In genomic region chr16:51682905-51683304, GRCh38 we compare ENCODE assay signal across 28 cellular contexts.
"Had no signal": no experiment of that assay in that cellular context is flagged by ENCODE, and none has a peak within 500 bp of the region (broad histone marks: within the 10 kb centered on the region; RNA-seq: fewer than 3 reads in every experiment).

No MANE protein-coding gene starts in this region.

- H3K27me3 Mint-ChIP-seq: dendritic cell treated with granulocyte-macrophage colony-stimulating factor and Interleukin-4, amounts not matched to agents 40 ng/mL and 50 ng/mL, for 4 days; stimulated activated naive CD8-positive, alpha-beta T cell treated with anti-CD3 and anti-CD28 coated beads, Interleukin-15, amount 100 ng/mL, for 72 hours had no signal

- H3K4me1 ChIP-seq: colonic mucosa, gastrocnemius medialis, heart left ventricle, lower lobe of right lung, prostate gland, right atrium auricular region, suprapubic skin, thyroid gland, vagina had no signal

- H3K4me3 Mint-ChIP-seq: dendritic cell treated with granulocyte-macrophage colony-stimulating factor and Interleukin-4, amounts not matched to agents 40 ng/mL and 50 ng/mL, for 4 days; endodermal cell; naive thymus-derived CD8-positive, alpha-beta T cell; stimulated activated naive CD8-positive, alpha-beta T cell treated with anti-CD3 and anti-CD28 coated beads, Interleukin-15, amount 100 ng/mL, for 72 hours had no signal

- H3K9me3 ChIP-seq: colonic mucosa, gastrocnemius medialis, lower lobe of right lung, prostate gland, right atrium auricular region, suprapubic skin, thyroid gland, vagina had no signal

- H3K4me3 ChIP-seq: colonic mucosa, gastrocnemius medialis, heart left ventricle, hepatocyte, lower lobe of right lung, prostate gland, right atrium auricular region, smooth muscle cell, suprapubic skin, thyroid gland, vagina had no signal

- FAIRE-seq: keratinocyte had no signal

- ATAC-seq: esophagus mucosa; gastrocnemius medialis; heart left ventricle; left ventricle myocardium superior; lower lobe of right lung; naive thymus-derived CD8-positive, alpha-beta T cell; sciatic nerve; stimulated activated naive CD8-positive, alpha-beta T cell treated with anti-CD3 and anti-CD28 coated beads, Interleukin-15, amount 100 ng/mL, for 72 hours had no signal

- DNase-seq: colonic mucosa; effector CD8-positive, alpha-beta T cell; endodermal cell; foreskin fibroblast; gastrocnemius medialis; heart left ventricle; left ventricle myocardium superior; lower lobe of right lung; naive thymus-derived CD8-positive, alpha-beta T cell; stimulated activated CD4-positive, alpha-beta T cell treated with anti-CD3 and anti-CD28 coated beads, Interleukin-12 subunit alpha, Interleukin-12 subunit beta, amount 100 ng/mL, for 4 hours; stimulated activated CD4-positive, alpha-beta T cell treated with anti-CD3 and anti-CD28 coated beads, Interleukin-1b, Interleukin-23, amount 100 ng/mL, for 48 hours; stimulated activated CD4-positive, alpha-beta T cell treated with anti-CD3 and anti-CD28 coated beads, Interleukin-4, amount 100 ng/mL, for 1 hour; stimulated activated CD8-positive, alpha-beta memory T cell treated with anti-CD3 and anti-CD28 coated beads, Interleukin-4, amount 100 ng/mL, for 48 hours; stimulated activated naive CD4-positive, alpha-beta T cell; stimulated activated naive CD8-positive, alpha-beta T cell treated with anti-CD3 and anti-CD28 coated beads, Interleukin-15, amount 100 ng/mL, for 72 hours; thyroid gland; trophoblast cell had no signal

- H3K36me3 ChIP-seq: colonic mucosa, gastrocnemius medialis, heart left ventricle, lower lobe of right lung, prostate gland, right atrium auricular region, suprapubic skin, thyroid gland, vagina had no signal

- H3K79me2 ChIP-seq: hepatocyte had no signal

- H3K4me2 ChIP-seq: hepatocyte, smooth muscle cell had no signal

- H2AFZ ChIP-seq: hepatocyte had no signal

- H3K27ac Mint-ChIP-seq: dendritic cell treated with granulocyte-macrophage colony-stimulating factor and Interleukin-4, amounts not matched to agents 40 ng/mL and 50 ng/mL, for 4 days; endodermal cell; naive thymus-derived CD8-positive, alpha-beta T cell; stimulated activated naive CD8-positive, alpha-beta T cell treated with anti-CD3 and anti-CD28 coated beads, Interleukin-15, amount 100 ng/mL, for 72 hours had no signal

- H3K27ac ChIP-seq: colonic mucosa, epithelial cell of prostate, gastrocnemius medialis, heart left ventricle, hepatocyte, lower lobe of right lung, prostate gland, right atrium auricular region, suprapubic skin, thyroid gland, vagina had no signal

- H3K27me3 ChIP-seq: colonic mucosa, gastrocnemius medialis, heart left ventricle, hepatocyte, right atrium auricular region, suprapubic skin, thyroid gland, vagina had no signal

- H3K9me3 Mint-ChIP-seq: endodermal cell had no signal

- H3K4me1 Mint-ChIP-seq: naive thymus-derived CD8-positive, alpha-beta T cell; stimulated activated naive CD8-positive, alpha-beta T cell treated with anti-CD3 and anti-CD28 coated beads, Interleukin-15, amount 100 ng/mL, for 72 hours had no signal
